In genomic region chr2:73852020-73852419, GRCh38 we compare ENCODE assay signal across 12 cellular contexts. TPM values are rescaled to one million over a fixed set of nuclear protein-coding genes. Genes with fewer than 3 reads are reported as not detected.
DNase-seq lines count a peak whose midpoint lies in the region; ATAC-seq and TF ChIP-seq lines count a peak whose summit lies in the region.
"Had no signal": no experiment of that assay in that cellular context is flagged by ENCODE, and none has a peak within 500 bp of the region (broad histone marks: within the 10 kb centered on the region; RNA-seq: fewer than 3 reads in every experiment).

No MANE protein-coding gene starts in this region.

- no peak for TF ChIP-seq CTCF in fibroblast of pulmonary artery (IDR thresholded peaks at IDR 0.05; ENCODE audit: low read length, missing control alignments)

- peaks cover 12 to 42% of the 10 kb centered on the region in 2 donors for H3K36me3 Mint-ChIP-seq in activated naive CD4-positive, alpha-beta T cell treated with anti-CD3 and anti-CD28 coated beads, Interleukin-2, amount 50 U/mL, for 72 hours

- peak; percentile 72 to 94 for ATAC-seq in activated naive CD4-positive, alpha-beta T cell treated with anti-CD3 and anti-CD28 coated beads, Interleukin-2, amount 50 U/mL, for 72 hours
- ATAC-seq in SK-N-SH treated with all-trans-retinoic acid at 6 μM for 48 hours (peak; percentile 73), GM19351 (IDR thresholded peaks at IDR 0.05; ENCODE audit: unreplicated experiment) (no peak)

- no peaks in the 10 kb centered on the region for H3K9me3 Mint-ChIP-seq in activated naive CD4-positive, alpha-beta T cell treated with anti-CD3 and anti-CD28 coated beads, Interleukin-2, amount 50 U/mL, for 72 hours

- H3K27ac Mint-ChIP-seq in activated naive CD4-positive, alpha-beta T cell treated with anti-CD3 and anti-CD28 coated beads, Interleukin-2, amount 50 U/mL, for 72 hours = no peak overlapping the region
- H3K27ac Mint-ChIP-seq: B cell had no signal

- H3K4me3 ChIP-seq in fibroblast of pulmonary artery (replicated peaks; ENCODE audit: low read depth, low read length) = no peak overlapping the region
- H3K4me3 ChIP-seq: colonic mucosa, lung had no signal

- no peak for DNase-seq in activated naive CD4-positive, alpha-beta T cell treated with anti-CD3 and anti-CD28 coated beads, Interleukin-2, amount 50 U/mL, for 72 hours (ENCODE audit: low spot score in 2 of 2)
- DNase-seq in activated naive CD4-positive, alpha-beta T cell treated with Interleukin-2 at 50 U/mL for 16 hours = no peak
- DNase-seq in fibroblast of pulmonary artery (ENCODE audit: low read depth) (peak; percentile 67), stromal cell of bone marrow (ENCODE audit: low read depth) (peak; percentile 70), NK-92 (lab: John Stamatoyannopoulos, UW; ENCODE audit: unreplicated experiment) (no peak)
- DNase-seq in activated naive CD4-positive, alpha-beta T cell treated with anti-CD3 and anti-CD28 coated beads, Interleukin-2, amount 50 U/mL, for 16 hours = no peak
- DNase-seq: GDM1 had no signal

TF ChIP-seq in SK-N-SH treated with all-trans-retinoic acid at 6 μM for 48 hours, 23 proteins besides CTCF, POLR2A, EP300 and RAD21:
- TF ChIP-seq RARB (CRISPR knock-in tag; IDR thresholded peaks at IDR 0.05) = no peak
- TF ChIP-seq PATZ1 (CRISPR knock-in tag; IDR thresholded peaks at IDR 0.05; ENCODE audit: borderline replicate concordance) = no peak
- TF ChIP-seq ZNF8 (CRISPR knock-in tag; IDR thresholded peaks at IDR 0.05) = no peak
- no peak for TF ChIP-seq PPARA (CRISPR knock-in tag; IDR thresholded peaks at IDR 0.05; ENCODE audit: borderline replicate concordance)
- no peak for TF ChIP-seq OSR1 (CRISPR knock-in tag; IDR thresholded peaks at IDR 0.05)

RNA-seq across cellular contexts. Expression of gene STAMBP, which starts 23.3 kb away (rescaled TPM):
- total RNA-seq in activated naive CD4-positive, alpha-beta T cell treated with anti-CD3 and anti-CD28 coated beads, Interleukin-2, amount 50 U/mL, for 72 hours = 100 to 1,000 TPM in 1 of 2 donors, 10 to 100 TPM in 1; 76.0 to 110 TPM

RNA-seq across cellular contexts. Expression of gene ACTG2, which starts 40.8 kb away (rescaled TPM):
- under 1 TPM in 1 of 2 donors, not detected in 1; 0.27 TPM for total RNA-seq in activated naive CD4-positive, alpha-beta T cell treated with anti-CD3 and anti-CD28 coated beads, Interleukin-2, amount 50 U/mL, for 72 hours
- total RNA-seq: B cell had no signal

Comparison
In these comparisons a context has a peak if more than half of its experiments do, and no peak if none do; other contexts are left out.
1. DNase-seq: peak in fibroblast of pulmonary artery (single experiment) and stromal cell of bone marrow (single experiment); none in activated naive CD4-positive, alpha-beta T cell treated with anti-CD3 and anti-CD28 coated beads, Interleukin-2, amount 50 U/mL, for 72 hours (0 of 2), activated naive CD4-positive, alpha-beta T cell treated with Interleukin-2 at 50 U/mL for 16 hours (single experiment), NK-92 (single experiment) and activated naive CD4-positive, alpha-beta T cell treated with anti-CD3 and anti-CD28 coated beads, Interleukin-2, amount 50 U/mL, for 16 hours (single experiment).